In genomic region chr5:1467341-1468246, GRCh38 we compare ENCODE assay signal across 4 cellular contexts.
TF ChIP-seq lines count a peak whose summit lies in the region.

No MANE protein-coding gene starts in this region.

TF ChIP-seq in SK-N-SH, 30 proteins besides CTCF, POLR2A, EP300 and RAD21 (continues in another document):
- TF ChIP-seq RFX5 (IDR thresholded peaks at IDR 0.05; ENCODE audit: low read length) = no peak
- TF ChIP-seq FOXJ3 (CRISPR knock-in tag; IDR thresholded peaks at IDR 0.05) = no peak
- TF ChIP-seq MEF2A (IDR thresholded peaks at IDR 0.05; ENCODE audit: borderline replicate concordance, low read depth) = no peak
- TF ChIP-seq FOSL2 (IDR thresholded peaks at IDR 0.05; ENCODE audit: borderline replicate concordance, low read depth) = no peak
- no peak for TF ChIP-seq ELF1 (IDR thresholded peaks at IDR 0.05)
- no peak for TF ChIP-seq TEAD4 (IDR thresholded peaks at IDR 0.05; ENCODE audit: borderline replicate concordance, insufficient read depth)
- no peak for TF ChIP-seq GABPA (IDR thresholded peaks at IDR 0.05; ENCODE audit: low read depth)
- no peak for TF ChIP-seq USF2 (IDR thresholded peaks at IDR 0.05; ENCODE audit: borderline replicate concordance, low read depth, low read length)
- no peak for TF ChIP-seq CHD2 (IDR thresholded peaks at IDR 0.05; ENCODE audit: low read length, partially characterized antibody)
- TF ChIP-seq JUND (IDR thresholded peaks at IDR 0.05) = no peak
- no peak for TF ChIP-seq GATA2 (CRISPR knock-in tag; IDR thresholded peaks at IDR 0.05)
- TF ChIP-seq, protein P1, sequence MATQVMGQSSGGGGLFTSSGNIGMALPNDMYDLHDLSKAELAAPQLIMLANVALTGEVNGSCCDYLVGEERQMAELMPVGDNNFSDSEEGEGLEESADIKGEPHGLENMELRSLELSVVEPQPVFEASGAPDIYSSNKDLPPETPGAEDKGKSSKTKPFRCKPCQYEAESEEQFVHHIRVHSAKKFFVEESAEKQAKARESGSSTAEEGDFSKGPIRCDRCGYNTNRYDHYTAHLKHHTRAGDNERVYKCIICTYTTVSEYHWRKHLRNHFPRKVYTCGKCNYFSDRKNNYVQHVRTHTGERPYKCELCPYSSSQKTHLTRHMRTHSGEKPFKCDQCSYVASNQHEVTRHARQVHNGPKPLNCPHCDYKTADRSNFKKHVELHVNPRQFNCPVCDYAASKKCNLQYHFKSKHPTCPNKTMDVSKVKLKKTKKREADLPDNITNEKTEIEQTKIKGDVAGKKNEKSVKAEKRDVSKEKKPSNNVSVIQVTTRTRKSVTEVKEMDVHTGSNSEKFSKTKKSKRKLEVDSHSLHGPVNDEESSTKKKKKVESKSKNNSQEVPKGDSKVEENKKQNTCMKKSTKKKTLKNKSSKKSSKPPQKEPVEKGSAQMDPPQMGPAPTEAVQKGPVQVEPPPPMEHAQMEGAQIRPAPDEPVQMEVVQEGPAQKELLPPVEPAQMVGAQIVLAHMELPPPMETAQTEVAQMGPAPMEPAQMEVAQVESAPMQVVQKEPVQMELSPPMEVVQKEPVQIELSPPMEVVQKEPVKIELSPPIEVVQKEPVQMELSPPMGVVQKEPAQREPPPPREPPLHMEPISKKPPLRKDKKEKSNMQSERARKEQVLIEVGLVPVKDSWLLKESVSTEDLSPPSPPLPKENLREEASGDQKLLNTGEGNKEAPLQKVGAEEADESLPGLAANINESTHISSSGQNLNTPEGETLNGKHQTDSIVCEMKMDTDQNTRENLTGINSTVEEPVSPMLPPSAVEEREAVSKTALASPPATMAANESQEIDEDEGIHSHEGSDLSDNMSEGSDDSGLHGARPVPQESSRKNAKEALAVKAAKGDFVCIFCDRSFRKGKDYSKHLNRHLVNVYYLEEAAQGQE (IDR thresholded peaks at IDR 0.05; ENCODE audit: low read depth, low read length) = no peak
- TF ChIP-seq NRF1 (IDR thresholded peaks at IDR 0.05; ENCODE audit: low read depth, low read length) = no peak
- TF ChIP-seq SMC3 (IDR thresholded peaks at IDR 0.05; ENCODE audit: low read depth, low read length) = no peak
- TF ChIP-seq RCOR1 (IDR thresholded peaks at IDR 0.05; ENCODE audit: low read length) = no peak

TF ChIP-seq in SK-N-SH treated with all-trans-retinoic acid at 6 μM for 48 hours, 23 proteins besides CTCF, POLR2A, EP300 and RAD21 (continues in another document):
- TF ChIP-seq GLIS3 (CRISPR knock-in tag; IDR thresholded peaks at IDR 0.05) (no peak), ZFP3 (CRISPR knock-in tag; IDR thresholded peaks at IDR 0.05) (no peak), ISL1 (CRISPR knock-in tag; IDR thresholded peaks at IDR 0.05) (no peak), CSDC2 (CRISPR knock-in tag; IDR thresholded peaks at IDR 0.05) (no peak), SNAI2 (CRISPR knock-in tag; IDR thresholded peaks at IDR 0.05) (no peak), TCF4 (CRISPR knock-in tag; IDR thresholded peaks at IDR 0.05; ENCODE audit: borderline replicate concordance) (no peak), BACH2 (CRISPR knock-in tag; IDR thresholded peaks at IDR 0.05; ENCODE audit: borderline replicate concordance) (no peak), ZNF565 (CRISPR knock-in tag; conservative IDR thresholded peaks at IDR 0.05; ENCODE audit: low read depth) (no peak), ARNTL (CRISPR knock-in tag; IDR thresholded peaks at IDR 0.05; ENCODE audit: borderline replicate concordance, low read depth) (no peak), ZC3H10 (CRISPR knock-in tag; IDR thresholded peaks at IDR 0.05) (no peak), OSR1 (CRISPR knock-in tag; IDR thresholded peaks at IDR 0.05) (no peak)
- TF ChIP-seq, protein P2, sequence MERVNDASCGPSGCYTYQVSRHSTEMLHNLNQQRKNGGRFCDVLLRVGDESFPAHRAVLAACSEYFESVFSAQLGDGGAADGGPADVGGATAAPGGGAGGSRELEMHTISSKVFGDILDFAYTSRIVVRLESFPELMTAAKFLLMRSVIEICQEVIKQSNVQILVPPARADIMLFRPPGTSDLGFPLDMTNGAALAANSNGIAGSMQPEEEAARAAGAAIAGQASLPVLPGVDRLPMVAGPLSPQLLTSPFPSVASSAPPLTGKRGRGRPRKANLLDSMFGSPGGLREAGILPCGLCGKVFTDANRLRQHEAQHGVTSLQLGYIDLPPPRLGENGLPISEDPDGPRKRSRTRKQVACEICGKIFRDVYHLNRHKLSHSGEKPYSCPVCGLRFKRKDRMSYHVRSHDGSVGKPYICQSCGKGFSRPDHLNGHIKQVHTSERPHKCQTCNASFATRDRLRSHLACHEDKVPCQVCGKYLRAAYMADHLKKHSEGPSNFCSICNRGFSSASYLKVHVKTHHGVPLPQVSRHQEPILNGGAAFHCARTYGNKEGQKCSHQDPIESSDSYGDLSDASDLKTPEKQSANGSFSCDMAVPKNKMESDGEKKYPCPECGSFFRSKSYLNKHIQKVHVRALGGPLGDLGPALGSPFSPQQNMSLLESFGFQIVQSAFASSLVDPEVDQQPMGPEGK (CRISPR knock-in tag; IDR thresholded peaks at IDR 0.05; ENCODE audit: borderline replicate concordance) = no peak
- TF ChIP-seq, protein P3, sequence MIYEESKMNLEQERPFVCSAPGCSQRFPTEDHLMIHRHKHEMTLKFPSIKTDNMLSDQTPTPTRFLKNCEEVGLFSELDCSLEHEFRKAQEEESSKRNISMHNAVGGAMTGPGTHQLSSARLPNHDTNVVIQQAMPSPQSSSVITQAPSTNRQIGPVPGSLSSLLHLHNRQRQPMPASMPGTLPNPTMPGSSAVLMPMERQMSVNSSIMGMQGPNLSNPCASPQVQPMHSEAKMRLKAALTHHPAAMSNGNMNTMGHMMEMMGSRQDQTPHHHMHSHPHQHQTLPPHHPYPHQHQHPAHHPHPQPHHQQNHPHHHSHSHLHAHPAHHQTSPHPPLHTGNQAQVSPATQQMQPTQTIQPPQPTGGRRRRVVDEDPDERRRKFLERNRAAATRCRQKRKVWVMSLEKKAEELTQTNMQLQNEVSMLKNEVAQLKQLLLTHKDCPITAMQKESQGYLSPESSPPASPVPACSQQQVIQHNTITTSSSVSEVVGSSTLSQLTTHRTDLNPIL (CRISPR knock-in tag; IDR thresholded peaks at IDR 0.05; ENCODE audit: low read depth) = no peak

TF ChIP-seq in WTC11, 78 proteins besides CTCF, POLR2A, EP300 and RAD21:
- TF ChIP-seq ZNF219 (CRISPR knock-in tag; IDR thresholded peaks at IDR 0.05; ENCODE audit: borderline replicate concordance) = no peak
- TF ChIP-seq, protein P4, sequence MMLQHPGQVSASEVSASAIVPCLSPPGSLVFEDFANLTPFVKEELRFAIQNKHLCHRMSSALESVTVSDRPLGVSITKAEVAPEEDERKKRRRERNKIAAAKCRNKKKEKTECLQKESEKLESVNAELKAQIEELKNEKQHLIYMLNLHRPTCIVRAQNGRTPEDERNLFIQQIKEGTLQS (CRISPR knock-in tag; conservative IDR thresholded peaks at IDR 0.05) = no peak
- no peak for TF ChIP-seq ATF6 (CRISPR knock-in tag; IDR thresholded peaks at IDR 0.05)
- no peak for TF ChIP-seq ZBTB43 (CRISPR knock-in tag; IDR thresholded peaks at IDR 0.05)
- TF ChIP-seq FOXP1 (CRISPR knock-in tag; IDR thresholded peaks at IDR 0.05; ENCODE audit: borderline replicate concordance) = peak; percentile 48; the same call in 1 of the 2 replicates

TF ChIP-seq in HepG2, 621 proteins besides CTCF, POLR2A, EP300 and RAD21:
- TF ChIP-seq AGO2 (optimal IDR thresholded peaks at IDR 0.05; ENCODE audit: low read depth, low read length) = peak; percentile 73
- TF ChIP-seq, protein P5, sequence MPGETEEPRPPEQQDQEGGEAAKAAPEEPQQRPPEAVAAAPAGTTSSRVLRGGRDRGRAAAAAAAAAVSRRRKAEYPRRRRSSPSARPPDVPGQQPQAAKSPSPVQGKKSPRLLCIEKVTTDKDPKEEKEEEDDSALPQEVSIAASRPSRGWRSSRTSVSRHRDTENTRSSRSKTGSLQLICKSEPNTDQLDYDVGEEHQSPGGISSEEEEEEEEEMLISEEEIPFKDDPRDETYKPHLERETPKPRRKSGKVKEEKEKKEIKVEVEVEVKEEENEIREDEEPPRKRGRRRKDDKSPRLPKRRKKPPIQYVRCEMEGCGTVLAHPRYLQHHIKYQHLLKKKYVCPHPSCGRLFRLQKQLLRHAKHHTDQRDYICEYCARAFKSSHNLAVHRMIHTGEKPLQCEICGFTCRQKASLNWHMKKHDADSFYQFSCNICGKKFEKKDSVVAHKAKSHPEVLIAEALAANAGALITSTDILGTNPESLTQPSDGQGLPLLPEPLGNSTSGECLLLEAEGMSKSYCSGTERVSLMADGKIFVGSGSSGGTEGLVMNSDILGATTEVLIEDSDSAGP (CRISPR knock-in tag; IDR thresholded peaks at IDR 0.05; ENCODE audit: borderline replicate concordance) = peak; percentile 11; the same call in 1 of the 2 replicates
- TF ChIP-seq ZC3H13 (CRISPR knock-in tag; IDR thresholded peaks at IDR 0.05) = 0 out of 2 replicates have a peak, but pooled peaks have one; percentile 72
- TF ChIP-seq TOE1 (CRISPR knock-in tag; IDR thresholded peaks at IDR 0.05) = no peak
- TF ChIP-seq MXI1 (IDR thresholded peaks at IDR 0.05; ENCODE audit: borderline replicate concordance, low read depth, low read length) = no peak
